Comparison of ENCODE assay signal across 23 cellular contexts in genomic region chr9:120787906-120788305, GRCh38. TPM values are rescaled to one million over a fixed set of nuclear protein-coding genes. Genes with fewer than 3 reads are reported as not detected.
A peak's percentile ranks its signal among the peaks of the same experiment; 100 is the strongest.
DNase-seq lines count a peak whose midpoint lies in the region; ATAC-seq and TF ChIP-seq lines count a peak whose summit lies in the region.
"Had no signal": no experiment of that assay in that cellular context is flagged by ENCODE, and none has a peak within 500 bp of the region (broad histone marks: within the 10 kb centered on the region; RNA-seq: fewer than 3 reads in every experiment).

No MANE protein-coding gene starts in this region.

- H3K4me3 ChIP-seq in lower lobe of right lung (no peak overlapping the region), upper lobe of right lung (no peak overlapping the region), dorsolateral prefrontal cortex (no peak overlapping the region), tibial nerve (no peak overlapping the region)
- H3K4me3 ChIP-seq: vagina had no signal

- TF ChIP-seq POLR2A in tibial nerve (IDR thresholded peaks at IDR 0.05) = no peak

- H3K27ac ChIP-seq in lower lobe of right lung (no peak overlapping the region), upper lobe of right lung (no peak overlapping the region), dorsolateral prefrontal cortex (no peak overlapping the region), tibial nerve (no peak overlapping the region)
- H3K27ac ChIP-seq: vagina, VCaP had no signal

- no peaks in the 10 kb centered on the region for H3K36me3 Mint-ChIP-seq in natural killer cell
- peaks cover 10% of the 10 kb centered on the region for H3K36me3 Mint-ChIP-seq in natural killer cell treated with Interleukin-12 subunit alpha and Interleukin-12 subunit beta and Interleukin-15 and Interleukin-18, amount 100 ng/mL, for 72 hours
- H3K36me3 Mint-ChIP-seq in activated CD8-positive, alpha-beta T cell treated with anti-CD3 and anti-CD28 coated beads for 36 hours (ENCODE audit: low read depth) = peaks cover 55% of the 10 kb centered on the region

- H3K9me3 ChIP-seq in lower lobe of right lung = no peaks in the 10 kb centered on the region
- no peaks in the 10 kb centered on the region for H3K9me3 ChIP-seq in upper lobe of right lung
- H3K9me3 ChIP-seq in tibial nerve = no peaks in the 10 kb centered on the region
- H3K9me3 ChIP-seq: SK-N-SH, vagina had no signal

- peak overlapping the region; percentile 1 to 45 for H3K27ac Mint-ChIP-seq in natural killer cell
- H3K27ac Mint-ChIP-seq in natural killer cell treated with Interleukin-12 subunit alpha and Interleukin-12 subunit beta and Interleukin-15 and Interleukin-18, amount 100 ng/mL, for 72 hours = no peak overlapping the region
- peak overlapping the region; percentile 0 for H3K27ac Mint-ChIP-seq in activated CD8-positive, alpha-beta T cell treated with anti-CD3 and anti-CD28 coated beads for 36 hours

- H3K9me3 Mint-ChIP-seq in natural killer cell = no peaks in the 10 kb centered on the region
- H3K9me3 Mint-ChIP-seq in natural killer cell treated with Interleukin-12 subunit alpha and Interleukin-12 subunit beta and Interleukin-15 and Interleukin-18, amount 100 ng/mL, for 72 hours = no peaks in the 10 kb centered on the region
- H3K9me3 Mint-ChIP-seq in activated CD8-positive, alpha-beta T cell treated with anti-CD3 and anti-CD28 coated beads for 36 hours = peaks cover 2% of the 10 kb centered on the region
- H3K9me3 Mint-ChIP-seq: neural crest cell had no signal

- H3K4me3 Mint-ChIP-seq in natural killer cell = no peak overlapping the region
- H3K4me3 Mint-ChIP-seq in natural killer cell treated with Interleukin-12 subunit alpha and Interleukin-12 subunit beta and Interleukin-15 and Interleukin-18, amount 100 ng/mL, for 72 hours = no peak overlapping the region
- H3K4me3 Mint-ChIP-seq in activated CD8-positive, alpha-beta T cell treated with anti-CD3 and anti-CD28 coated beads for 36 hours = no peak overlapping the region
- H3K4me3 Mint-ChIP-seq: neural crest cell had no signal

- POLR2A ChIA-PET in activated CD8-positive, alpha-beta T cell treated with anti-CD3 and anti-CD28 coated beads for 36 hours (lab: Charles Lee) = interaction anchor here (1.0 to 1.7 kb wide), 3 partner anchors 14 to 55 kb away, joined by 3 to 5 read pairs (median 4); partner anchors contain the start of gene PSMD5

- 77 to 79% methylated on average over 5 of the region's 5 CpGs for WGBS in tibial nerve, 2 donors

- DNase-seq in natural killer cell (no peak), lower lobe of right lung (no peak), upper lobe of right lung (no peak), dorsolateral prefrontal cortex (no peak), D341Med (ENCODE audit: low spot score) (no peak), tibial nerve (ENCODE audit: low spot score in 2 of 2) (no peak)
- no peak for DNase-seq in natural killer cell treated with Interleukin-12 subunit alpha and Interleukin-12 subunit beta and Interleukin-15 and Interleukin-18, amount 100 ng/mL, for 72 hours (ENCODE audit: low spot score)
- DNase-seq in activated CD8-positive, alpha-beta T cell treated with anti-CD3 and anti-CD28 coated beads for 36 hours = no peak
- DNase-seq: activated CD4-positive, alpha-beta T cell treated with anti-CD3 and anti-CD28 coated beads for 4 hours; activated CD8-positive, alpha-beta memory T cell treated with anti-CD3 and anti-CD28 coated beads, Interleukin-2, amount 50 U/mL, for 4 hours; activated effector memory CD4-positive, alpha-beta T cell treated with anti-CD3 and anti-CD28 coated beads, Interleukin-2, amount 50 U/mL, for 16 hours; C1 segment of cervical spinal cord; effector CD4-positive, alpha-beta T cell; glutamatergic neuron; OCI-M1; SK-N-SH; stimulated activated CD4-positive, alpha-beta T cell treated with anti-CD3 and anti-CD28 coated beads, Interleukin-12 subunit alpha, Interleukin-12 subunit beta, amount 100 ng/mL, for 4 hours; stimulated activated CD4-positive, alpha-beta T cell treated with anti-CD3 and anti-CD28 coated beads, Interleukin-4, amount 100 ng/mL, for 1 hour; stimulated activated naive CD4-positive, alpha-beta T cell had no signal

- H3K36me3 ChIP-seq in lower lobe of right lung (peaks cover 57% of the 10 kb centered on the region), upper lobe of right lung (peaks cover 44% of the 10 kb centered on the region), tibial nerve (peaks cover 0 to 41% (median 0%) of the 10 kb centered on the region in 3 donors)

- H3K4me1 ChIP-seq in lower lobe of right lung (peaks cover 74% of the 10 kb centered on the region), upper lobe of right lung (peaks cover 50% of the 10 kb centered on the region), tibial nerve (peaks cover 0 to 63% (median 10%) of the 10 kb centered on the region in 4 donors)

- H3K27me3 ChIP-seq in lower lobe of right lung (ENCODE audit: low read depth) = no peaks in the 10 kb centered on the region
- no peaks in the 10 kb centered on the region for H3K27me3 ChIP-seq in upper lobe of right lung
- no peaks in the 10 kb centered on the region for H3K27me3 ChIP-seq in dorsolateral prefrontal cortex
- no peaks in the 10 kb centered on the region for H3K27me3 ChIP-seq in tibial nerve
- H3K27me3 ChIP-seq: vagina had no signal

- CTCF ChIA-PET in activated CD8-positive, alpha-beta T cell treated with anti-CD3 and anti-CD28 coated beads for 36 hours (lab: Charles Lee) = interaction anchor here (0.6 to 0.9 kb wide), 2 partner anchors 8 to 26 kb away, joined by 3 read pairs; no protein-coding TSS in a partner anchor

- no peaks in the 10 kb centered on the region for H3K27me3 Mint-ChIP-seq in natural killer cell (ENCODE audit: low read depth in 2 of 2)
- no peaks in the 10 kb centered on the region for H3K27me3 Mint-ChIP-seq in natural killer cell treated with Interleukin-12 subunit alpha and Interleukin-12 subunit beta and Interleukin-15 and Interleukin-18, amount 100 ng/mL, for 72 hours
- no peaks in the 10 kb centered on the region for H3K27me3 Mint-ChIP-seq in activated CD8-positive, alpha-beta T cell treated with anti-CD3 and anti-CD28 coated beads for 36 hours

- intact Hi-C loops in natural killer cell (cut with micrococcal nuclease) (no loop called here), lower lobe of right lung (cut with DNase I) (no loop called here), upper lobe of right lung (cut with DNase I) (no loop called here), dorsolateral prefrontal cortex (cut with DNase I) (no loop called here)
- intact Hi-C loops in activated CD8-positive, alpha-beta T cell treated with anti-CD3 and anti-CD28 coated beads for 36 hours (cut with micrococcal nuclease) = no loop called here

- peaks cover 67 to 70% of the 10 kb centered on the region in 2 donors for H3K4me1 Mint-ChIP-seq in natural killer cell
- H3K4me1 Mint-ChIP-seq in natural killer cell treated with Interleukin-12 subunit alpha and Interleukin-12 subunit beta and Interleukin-15 and Interleukin-18, amount 100 ng/mL, for 72 hours (ENCODE audit: low read depth in 2 of 2) = peaks cover 39 to 48% of the 10 kb centered on the region in 2 donors
- peaks cover 66% of the 10 kb centered on the region for H3K4me1 Mint-ChIP-seq in activated CD8-positive, alpha-beta T cell treated with anti-CD3 and anti-CD28 coated beads for 36 hours (ENCODE audit: low read depth)

- no peak for TF ChIP-seq CTCF in natural killer cell (IDR thresholded peaks at IDR 0.05)
- TF ChIP-seq CTCF in activated CD8-positive, alpha-beta T cell treated with anti-CD3 and anti-CD28 coated beads for 36 hours (IDR thresholded peaks at IDR 0.05) = no peak
- TF ChIP-seq CTCF in lower lobe of right lung (IDR thresholded peaks at IDR 0.05) = no peak
- no peak for TF ChIP-seq CTCF in upper lobe of right lung (IDR thresholded peaks at IDR 0.05)
- TF ChIP-seq CTCF in dorsolateral prefrontal cortex (IDR thresholded peaks at IDR 0.05 in 54 of 56, conservative IDR thresholded peaks at IDR 0.05 in 2 of 56; ENCODE audit: low read depth in 1 of 56, partially characterized antibody in 56 of 56) = no peak
- TF ChIP-seq CTCF in tibial nerve (IDR thresholded peaks at IDR 0.05) = no peak

- ATAC-seq in natural killer cell (no peak), lower lobe of right lung (peak; percentile 57 to 62), upper lobe of right lung (peak; percentile 71)
- ATAC-seq in natural killer cell treated with Interleukin-12 subunit alpha and Interleukin-12 subunit beta and Interleukin-15 and Interleukin-18, amount 100 ng/mL, for 72 hours = no peak
- ATAC-seq in activated CD8-positive, alpha-beta T cell treated with anti-CD3 and anti-CD28 coated beads for 36 hours = no peak
- ATAC-seq: sciatic nerve had no signal

- no peak for TF ChIP-seq EP300 in tibial nerve (IDR thresholded peaks at IDR 0.05)

RNA-seq across cellular contexts. Expression of gene FBXW2, which starts 5.3 kb away (rescaled TPM):
- 100 to 1,000 TPM in 1 of 3 donors, 10 to 100 TPM in 2; 88.3 to 122 (median 92.6) TPM for total RNA-seq in natural killer cell
- total RNA-seq in natural killer cell treated with Interleukin-12 subunit alpha and Interleukin-12 subunit beta and Interleukin-15 and Interleukin-18, amount 100 ng/mL, for 72 hours = 100 to 1,000 TPM in 1 of 2 donors, 10 to 100 TPM in 1; 73.6 to 105 TPM
- total RNA-seq in activated CD8-positive, alpha-beta T cell treated with anti-CD3 and anti-CD28 coated beads for 36 hours = 10 to 100 TPM; 68.8 to 68.9 TPM
- 76.7 TPM for total RNA-seq in lower lobe of right lung
- 87.1 TPM for total RNA-seq in upper lobe of right lung
- 10 to 100 TPM; 37.6 to 68.5 (median 52.8) TPM for total RNA-seq in dorsolateral prefrontal cortex
- 10 to 100 TPM; 33.9 to 56.6 (median 45.7) TPM for total RNA-seq in tibial nerve

RNA-seq across cellular contexts. Expression of gene PSMD5, which starts 54.8 kb away (rescaled TPM):
- total RNA-seq in natural killer cell = 10 to 100 TPM; 24.6 to 41.2 (median 37.1) TPM
- total RNA-seq in natural killer cell treated with Interleukin-12 subunit alpha and Interleukin-12 subunit beta and Interleukin-15 and Interleukin-18, amount 100 ng/mL, for 72 hours = 10 to 100 TPM; 59.5 to 70.4 TPM
- 10 to 100 TPM; 52.3 to 55.3 TPM for total RNA-seq in activated CD8-positive, alpha-beta T cell treated with anti-CD3 and anti-CD28 coated beads for 36 hours
- 34.1 TPM for total RNA-seq in lower lobe of right lung
- 38.2 TPM for total RNA-seq in upper lobe of right lung
- 10 to 100 TPM; 18.8 to 51.5 (median 32.6) TPM for total RNA-seq in dorsolateral prefrontal cortex
- 10 to 100 TPM; 33.9 to 37.7 (median 37.4) TPM for total RNA-seq in tibial nerve

Comparison
In these comparisons a context has a peak if more than half of its experiments do, and no peak if none do; other contexts are left out.
1. H3K27ac Mint-ChIP-seq: peak in natural killer cell (2 of 2) and activated CD8-positive, alpha-beta T cell treated with anti-CD3 and anti-CD28 coated beads for 36 hours (single experiment); none in natural killer cell treated with Interleukin-12 subunit alpha and Interleukin-12 subunit beta and Interleukin-15 and Interleukin-18, amount 100 ng/mL, for 72 hours (0 of 2).
2. ATAC-seq: peak in lower lobe of right lung (2 of 2) and upper lobe of right lung (single experiment); none in natural killer cell (0 of 3), natural killer cell treated with Interleukin-12 subunit alpha and Interleukin-12 subunit beta and Interleukin-15 and Interleukin-18, amount 100 ng/mL, for 72 hours (0 of 2) and activated CD8-positive, alpha-beta T cell treated with anti-CD3 and anti-CD28 coated beads for 36 hours (single experiment).